Comparison of ENCODE assay signal across 12 cellular contexts in the genomic region with DNA sequence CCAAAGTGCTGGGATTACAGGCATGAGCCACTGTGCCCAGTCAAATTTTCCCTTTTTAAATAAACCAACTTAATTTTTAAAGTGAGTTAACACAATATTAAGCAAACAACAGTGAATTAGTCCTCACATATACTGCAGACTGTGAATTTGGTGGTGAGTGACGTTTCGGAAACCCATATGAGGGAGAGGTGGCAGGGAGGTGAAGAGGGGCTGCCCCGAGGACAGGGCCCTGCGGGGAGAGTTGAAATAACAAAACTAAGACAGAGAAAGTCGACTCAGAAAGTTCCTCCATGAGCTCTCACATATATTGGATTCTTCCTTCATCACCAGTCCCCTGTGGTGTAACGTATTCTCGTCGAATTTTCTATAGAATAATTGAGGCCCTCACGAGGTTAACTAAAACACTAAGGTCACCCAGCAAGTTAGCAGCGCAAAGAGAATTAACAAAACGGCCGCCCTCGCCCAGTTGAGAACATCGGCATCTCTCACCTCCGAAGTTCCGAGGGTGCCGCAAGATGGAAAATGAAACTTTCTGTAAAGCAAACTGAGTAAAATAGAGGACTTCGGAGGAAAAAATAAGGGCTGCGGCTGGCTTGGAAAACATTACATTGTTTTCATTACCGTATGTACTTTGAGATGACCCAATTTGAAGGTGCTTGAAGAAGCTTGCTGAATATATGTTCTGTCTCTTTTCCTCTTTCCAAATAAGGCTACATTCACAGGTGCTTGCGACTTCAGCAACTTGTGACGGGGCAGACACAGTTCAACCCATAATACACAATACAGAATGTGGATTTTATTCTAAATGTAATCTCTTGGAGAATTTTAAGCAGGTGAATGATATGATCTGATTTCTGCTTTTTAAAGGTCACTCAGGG.
DNase-seq lines count a peak whose midpoint lies in the region; ATAC-seq lines count a peak whose summit lies in the region.
"Had no signal": no experiment of that assay in that cellular context is flagged by ENCODE, and none has a peak within 500 bp of the region (broad histone marks: within the 10 kb centered on the region; RNA-seq: fewer than 3 reads in every experiment).

No MANE protein-coding gene starts in this region.

- H3K36me3 Mint-ChIP-seq in activated CD4-positive, alpha-beta memory T cell treated with anti-CD3 and anti-CD28 coated beads, Interleukin-2, amount 10 ng/mL, durations not matched to agents 7 days and 5 days (ENCODE audit: low read depth): no peaks in the 10 kb centered on the region
- H3K36me3 Mint-ChIP-seq in naive B cell: no peaks in the 10 kb centered on the region

- POLR2A ChIA-PET in activated CD4-positive, alpha-beta memory T cell treated with anti-CD3 and anti-CD28 coated beads, Interleukin-2, amount 10 ng/mL, durations not matched to agents 7 days and 5 days (lab: Charles Lee): interaction anchor here (0.6 to 1.5 kb wide), 5 partner anchors 8 to 44 kb away, joined by 3 to 5 read pairs (median 3); no protein-coding TSS in a partner anchor

- ATAC-seq in naive B cell (ENCODE audit: low read depth in 2 of 2): peak in 1 of 2 donors; percentile 25
- ATAC-seq in GM18502 (IDR thresholded peaks at IDR 0.05; ENCODE audit: poor library complexity, unreplicated experiment): no peak

- H3K4me3 Mint-ChIP-seq in activated CD4-positive, alpha-beta memory T cell treated with anti-CD3 and anti-CD28 coated beads, Interleukin-2, amount 10 ng/mL, durations not matched to agents 7 days and 5 days: peak overlapping the region; percentile 70
- H3K4me3 Mint-ChIP-seq in naive B cell: no peak overlapping the region

- peaks cover 39% of the 10 kb centered on the region for H3K4me1 Mint-ChIP-seq in activated CD4-positive, alpha-beta memory T cell treated with anti-CD3 and anti-CD28 coated beads, Interleukin-2, amount 10 ng/mL, durations not matched to agents 7 days and 5 days
- H3K4me1 Mint-ChIP-seq in naive B cell: peaks cover 5 to 10% (median 7%) of the 10 kb centered on the region in 3 donors

- peak; percentile 79 for DNase-seq in stimulated activated naive CD4-positive, alpha-beta T cell treated with Interleukin-2 at 50 U/mL for 16 hours (lab: John Stamatoyannopoulos, UW)
- no peak for DNase-seq in stimulated activated naive CD4-positive, alpha-beta T cell (lab: John Stamatoyannopoulos, UW)
- peak; percentile 68 for DNase-seq in activated CD4-positive, alpha-beta memory T cell treated with anti-CD3 and anti-CD28 coated beads, Interleukin-2, amount 10 ng/mL, durations not matched to agents 7 days and 5 days
- DNase-seq in naive B cell: no peak
- DNase-seq in mucosa of gallbladder (ENCODE audit: low spot score): no peak
- no peak for DNase-seq in NCI-H774 (lab: John Stamatoyannopoulos, UW)
- DNase-seq in SKM-1 treated with dmso at 0.1 percent for 144 hours (lab: John Stamatoyannopoulos, UW; ENCODE audit: unreplicated experiment): no peak
- DNase-seq: amygdala, midbrain, NCI-H146, NCI-H524 treated with DMSO at 0.1 percent for 48 hours had no signal

- no peaks in the 10 kb centered on the region for H3K9me3 Mint-ChIP-seq in activated CD4-positive, alpha-beta memory T cell treated with anti-CD3 and anti-CD28 coated beads, Interleukin-2, amount 10 ng/mL, durations not matched to agents 7 days and 5 days
- peaks cover 0 to 4% (median 1%) of the 10 kb centered on the region in 7 donors for H3K9me3 Mint-ChIP-seq in naive B cell

- CTCF ChIA-PET in activated CD4-positive, alpha-beta memory T cell treated with anti-CD3 and anti-CD28 coated beads, Interleukin-2, amount 10 ng/mL, durations not matched to agents 7 days and 5 days (lab: Charles Lee): interaction anchor here (1.1 to 1.3 kb wide), 2 partner anchors 44 to 305 kb away, joined by 3 to 5 read pairs; no protein-coding TSS in a partner anchor

- H3K27ac Mint-ChIP-seq in activated CD4-positive, alpha-beta memory T cell treated with anti-CD3 and anti-CD28 coated beads, Interleukin-2, amount 10 ng/mL, durations not matched to agents 7 days and 5 days: peak overlapping the region; percentile 88
- peak overlapping the region in 5 of 6 donors; percentile 3 to 84 (median 32) for H3K27ac Mint-ChIP-seq in naive B cell

- H3K27me3 Mint-ChIP-seq in activated CD4-positive, alpha-beta memory T cell treated with anti-CD3 and anti-CD28 coated beads, Interleukin-2, amount 10 ng/mL, durations not matched to agents 7 days and 5 days: no peaks in the 10 kb centered on the region
- no peaks in the 10 kb centered on the region for H3K27me3 Mint-ChIP-seq in naive B cell

Comparison
In these comparisons a context has a peak if more than half of its experiments do, and no peak if none do; other contexts are left out.
1. DNase-seq: peak in stimulated activated naive CD4-positive, alpha-beta T cell treated with Interleukin-2 at 50 U/mL for 16 hours (single experiment) and activated CD4-positive, alpha-beta memory T cell treated with anti-CD3 and anti-CD28 coated beads, Interleukin-2, amount 10 ng/mL, durations not matched to agents 7 days and 5 days (single experiment); none in stimulated activated naive CD4-positive, alpha-beta T cell (0 of 6), naive B cell (single experiment), mucosa of gallbladder (single experiment), NCI-H774 (single experiment) and SKM-1 treated with dmso at 0.1 percent for 144 hours (single experiment).